ENCODE assay signal across 10 cellular contexts in the genomic region with DNA sequence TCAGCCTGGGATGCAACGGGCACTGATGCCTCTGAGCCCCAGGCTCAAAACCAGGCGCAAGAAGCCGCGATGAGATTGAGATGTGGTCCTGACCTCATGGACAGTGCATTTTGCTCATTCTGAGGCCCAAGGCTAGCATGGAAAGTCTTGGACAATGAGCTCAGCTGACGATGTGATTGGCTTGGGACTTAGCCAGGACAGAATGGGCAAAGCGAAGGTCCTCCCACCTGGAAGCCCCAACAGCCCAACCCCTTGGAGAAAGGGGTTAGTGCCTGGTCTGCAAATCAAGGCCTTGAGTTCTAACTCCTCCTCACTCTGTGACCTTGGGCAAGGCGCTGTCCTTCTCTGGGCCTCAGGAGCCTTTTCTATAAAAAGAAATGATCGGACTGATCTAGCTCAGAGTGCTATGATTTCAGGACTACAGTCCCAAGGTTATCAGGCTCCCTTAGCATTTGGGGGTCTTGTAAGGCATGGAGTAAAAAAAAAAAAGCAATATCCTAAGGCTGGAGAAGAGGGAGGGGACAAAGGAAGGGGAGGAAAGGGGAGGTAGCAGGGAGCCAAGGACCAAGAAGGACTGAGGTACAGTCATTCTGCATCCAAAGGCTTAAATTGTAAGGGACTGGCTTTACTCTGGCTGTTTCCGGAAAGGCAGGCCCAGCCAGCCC. TPM values are rescaled to one million over a fixed set of nuclear protein-coding genes. Genes with fewer than 3 reads are reported as not detected.
DNase-seq lines count a peak whose midpoint lies in the region; ATAC-seq, FAIRE-seq and TF ChIP-seq lines count a peak whose summit lies in the region.
"Had no signal": no experiment of that assay in that cellular context is flagged by ENCODE, and none has a peak within 500 bp of the region (broad histone marks: within the 10 kb centered on the region; RNA-seq: fewer than 3 reads in every experiment).

No MANE protein-coding gene starts in this region.

- intact Hi-C loops in activated T-helper 2 cell treated with anti-CD3 and anti-CD28 coated beads, Interferon-gamma antibody, Interleukin-2, Interleukin-4, amounts not matched to agents 10 μg/mL and 5 μg/mL and 100 μg/mL, durations not matched to agents 14 hours and 24 hours and 36 hours (cut with micrococcal nuclease): loop anchor here (10.0 kb wide), 1 partner anchor 221 kb away; a partner anchor contains a TSS
- intact Hi-C loops in HepG2 (cut with micrococcal nuclease; ENCODE audit: unreplicated experiment): no loop called here
- intact Hi-C loops in Caco-2 (cut with micrococcal nuclease; ENCODE audit: unreplicated experiment): no loop called here

- no peak for TF ChIP-seq RAD21 in HepG2 (CRISPR knock-in tag; IDR thresholded peaks at IDR 0.05)

- ATAC-seq in activated CD8-positive, alpha-beta memory T cell treated with anti-CD3 and anti-CD28 coated beads, Interleukin-2, amount 10 ng/mL, durations not matched to agents 7 days and 5 days: no peak
- no peak for ATAC-seq in HepG2
- ATAC-seq in thoracic aorta (ENCODE audit: insufficient number of reproducible peaks, low FRiP score, low read depth): no peak
- ATAC-seq in GM21528 (IDR thresholded peaks at IDR 0.05; ENCODE audit: low FRiP score, unreplicated experiment): no peak

- TF ChIP-seq EP300 in HepG2 (IDR thresholded peaks at IDR 0.05; ENCODE audit: low read depth in 2 of 2, low read length in 2 of 2) (no peak), HepG2 (CRISPR knock-in tag; IDR thresholded peaks at IDR 0.05; ENCODE audit: borderline replicate concordance) (no peak)

- no peak for DNase-seq in activated CD8-positive, alpha-beta memory T cell treated with anti-CD3 and anti-CD28 coated beads, Interleukin-2, amount 10 ng/mL, durations not matched to agents 7 days and 5 days
- DNase-seq in activated CD8-positive, alpha-beta memory T cell treated with anti-CD3 and anti-CD28 coated beads, Interleukin-2, amount 50 U/mL, for 4 hours: no peak
- no peak for DNase-seq in activated T-helper 2 cell treated with anti-CD3 and anti-CD28 coated beads, Interferon-gamma antibody, Interleukin-2, Interleukin-4, amounts not matched to agents 10 μg/mL and 5 μg/mL and 100 μg/mL, durations not matched to agents 14 hours and 24 hours and 36 hours (ENCODE audit: low spot score)
- DNase-seq in HepG2 (ENCODE audit: low spot score) (no peak), thoracic aorta (ENCODE audit: low spot score) (no peak), Caco-2 (no peak), GOT3 (lab: John Stamatoyannopoulos, UW) (no peak)
- DNase-seq: NCI-H1092 treated with DMSO at 0.1 percent for 48 hours had no signal

- peak overlapping the region; percentile 85 for H3K27ac Mint-ChIP-seq in activated CD8-positive, alpha-beta memory T cell treated with anti-CD3 and anti-CD28 coated beads, Interleukin-2, amount 10 ng/mL, durations not matched to agents 7 days and 5 days
- peak overlapping the region; percentile 64 for H3K27ac Mint-ChIP-seq in activated T-helper 2 cell treated with anti-CD3 and anti-CD28 coated beads, Interferon-gamma antibody, Interleukin-2, Interleukin-4, amounts not matched to agents 10 μg/mL and 5 μg/mL and 100 μg/mL, durations not matched to agents 14 hours and 24 hours and 36 hours
- H3K27ac Mint-ChIP-seq in Caco-2 (ENCODE audit: unreplicated experiment): no peak overlapping the region

- no peak overlapping the region for H3K9ac ChIP-seq in HepG2 (ENCODE audit: insufficient read depth, low read depth, low read length)

- TF ChIP-seq POLR2A in HepG2 (IDR thresholded peaks at IDR 0.05; ENCODE audit: insufficient read depth in 1 of 2, low read depth in 2 of 2, low read length in 2 of 2): no peak

- H3K79me2 ChIP-seq in HepG2 (ENCODE audit: insufficient read depth, low read length): no peaks in the 10 kb centered on the region

- peaks cover 61% of the 10 kb centered on the region for H3K36me3 Mint-ChIP-seq in activated CD8-positive, alpha-beta memory T cell treated with anti-CD3 and anti-CD28 coated beads, Interleukin-2, amount 10 ng/mL, durations not matched to agents 7 days and 5 days
- H3K36me3 Mint-ChIP-seq in activated T-helper 2 cell treated with anti-CD3 and anti-CD28 coated beads, Interferon-gamma antibody, Interleukin-2, Interleukin-4, amounts not matched to agents 10 μg/mL and 5 μg/mL and 100 μg/mL, durations not matched to agents 14 hours and 24 hours and 36 hours (ENCODE audit: low read depth): peaks cover 73% of the 10 kb centered on the region
- no peaks in the 10 kb centered on the region for H3K36me3 Mint-ChIP-seq in Caco-2 (ENCODE audit: insufficient read depth, unreplicated experiment)

- H3K4me3 ChIP-seq in HepG2 (replicated peaks in 1 of 3; ENCODE audit: insufficient read depth in 1 of 3, low read depth in 2 of 3, low read length in 3 of 3): 0 out of 6 replicates have a peak overlapping the region, but pooled peaks of 1 of the 3 experiments have one; percentile 12
- peak overlapping the region; percentile 73 for H3K4me3 ChIP-seq in thoracic aorta
- H3K4me3 ChIP-seq in Caco-2 (ENCODE audit: low read depth, low read length): no peak overlapping the region

- BruUV-seq in HepG2 (replicated peaks; lab: Mats Ljungman, UMichigan) (no TSS peak), Caco-2 (replicated peaks; lab: Mats Ljungman, UMichigan) (no TSS peak)

- in situ Hi-C loops in HepG2 (cut with HindIII; ENCODE audit: extremely low pct_ligation_motif_present, low pct_unique_long_range_greater_than_20kb): no loop called here

- H4K20me1 ChIP-seq in HepG2 (ENCODE audit: insufficient read depth, low read length): no peaks in the 10 kb centered on the region

- no peak overlapping the region for H2AFZ ChIP-seq in HepG2 (ENCODE audit: low read length)

- peak overlapping the region; percentile 24; the same call in 1 of the 2 replicates for H3K4me2 ChIP-seq in HepG2 (ENCODE audit: low read depth, low read length)

- 65% methylated on average over 6 of the region's 9 CpGs for WGBS in HepG2 (ENCODE audit: low lambda C conversion rate)

- CTCF ChIA-PET in activated CD8-positive, alpha-beta memory T cell treated with anti-CD3 and anti-CD28 coated beads, Interleukin-2, amount 10 ng/mL, durations not matched to agents 7 days and 5 days (lab: Charles Lee): interaction anchor here (0.6 to 4.7 kb wide), 6 partner anchors 33 to 297 kb away, joined by 3 to 28 read pairs (median 5); no protein-coding TSS in a partner anchor
- CTCF ChIA-PET in HepG2 (lab: Yijun Ruan, JAX; ENCODE audit: low intra/inter-chr PET ratio, low total read pairs) (no interaction called here), Caco-2 (lab: Charles Lee) (no interaction called here)

- no peak overlapping the region for H3K27ac ChIP-seq in HepG2 (ENCODE audit: extremely low read length, insufficient read depth, low read length)
- peak overlapping the region; percentile 98 to 99 for H3K27ac ChIP-seq in thoracic aorta

- peaks cover 2% of the 10 kb centered on the region in 2 experiments; a peak in 2 of 5 replicates for H3K27me3 ChIP-seq in HepG2 (ENCODE audit: control insufficient read depth in 1 of 2, insufficient read depth in 2 of 2, low read length in 2 of 2)
- no peaks in the 10 kb centered on the region for H3K27me3 ChIP-seq in thoracic aorta (replicated peaks; ENCODE audit: insufficient read depth)
- H3K27me3 ChIP-seq in Caco-2 (replicated peaks; ENCODE audit: control insufficient read depth, insufficient read depth, low read length): no peaks in the 10 kb centered on the region; the same call in none of the 2 replicates

- no peak for FAIRE-seq in HepG2 (lab: Jason Lieb, UNC)

- peaks cover 64% of the 10 kb centered on the region for H3K4me1 Mint-ChIP-seq in activated CD8-positive, alpha-beta memory T cell treated with anti-CD3 and anti-CD28 coated beads, Interleukin-2, amount 10 ng/mL, durations not matched to agents 7 days and 5 days
- H3K4me1 Mint-ChIP-seq in activated T-helper 2 cell treated with anti-CD3 and anti-CD28 coated beads, Interferon-gamma antibody, Interleukin-2, Interleukin-4, amounts not matched to agents 10 μg/mL and 5 μg/mL and 100 μg/mL, durations not matched to agents 14 hours and 24 hours and 36 hours (ENCODE audit: low read depth): peaks cover 58% of the 10 kb centered on the region
- no peaks in the 10 kb centered on the region for H3K4me1 Mint-ChIP-seq in Caco-2 (ENCODE audit: low read depth, unreplicated experiment)

- TF ChIP-seq CTCF in HepG2 (CRISPR knock-in tag; IDR thresholded peaks at IDR 0.05) (no peak), thoracic aorta (IDR thresholded peaks at IDR 0.05) (no peak), Caco-2 (IDR thresholded peaks at IDR 0.05; ENCODE audit: insufficient read depth in 1 of 2, low read depth in 1 of 2, low read length in 1 of 2, severe bottlenecking in 1 of 2, unreplicated experiment in 1 of 2) (no peak)

- H3K4me3 Mint-ChIP-seq in activated CD8-positive, alpha-beta memory T cell treated with anti-CD3 and anti-CD28 coated beads, Interleukin-2, amount 10 ng/mL, durations not matched to agents 7 days and 5 days: peak overlapping the region; percentile 85
- H3K4me3 Mint-ChIP-seq in activated T-helper 2 cell treated with anti-CD3 and anti-CD28 coated beads, Interferon-gamma antibody, Interleukin-2, Interleukin-4, amounts not matched to agents 10 μg/mL and 5 μg/mL and 100 μg/mL, durations not matched to agents 14 hours and 24 hours and 36 hours (ENCODE audit: low read depth): peak overlapping the region; percentile 91
- no peak overlapping the region for H3K4me3 Mint-ChIP-seq in Caco-2 (ENCODE audit: unreplicated experiment)

- no peaks in the 10 kb centered on the region for H3K36me3 ChIP-seq in HepG2 (replicated peaks in 1 of 2; ENCODE audit: control insufficient read depth in 1 of 2, insufficient read depth in 2 of 2, low read length in 2 of 2)
- H3K36me3 ChIP-seq in thoracic aorta: peaks cover 9% of the 10 kb centered on the region
- H3K36me3 ChIP-seq in Caco-2 (ENCODE audit: control insufficient read depth, insufficient read depth, low read length): no peaks in the 10 kb centered on the region

- H3K4me1 ChIP-seq in HepG2 (ENCODE audit: insufficient read depth, low read length) (peaks cover 39% of the 10 kb centered on the region), thoracic aorta (ENCODE audit: control insufficient read depth in 1 of 2, low read depth in 2 of 2) (peaks cover 41 to 49% of the 10 kb centered on the region in 2 donors), Caco-2 (no peaks in the 10 kb centered on the region)

- no peaks in the 10 kb centered on the region for H3K9me3 Mint-ChIP-seq in activated CD8-positive, alpha-beta memory T cell treated with anti-CD3 and anti-CD28 coated beads, Interleukin-2, amount 10 ng/mL, durations not matched to agents 7 days and 5 days (ENCODE audit: low read depth)
- H3K9me3 Mint-ChIP-seq in activated T-helper 2 cell treated with anti-CD3 and anti-CD28 coated beads, Interferon-gamma antibody, Interleukin-2, Interleukin-4, amounts not matched to agents 10 μg/mL and 5 μg/mL and 100 μg/mL, durations not matched to agents 14 hours and 24 hours and 36 hours: no peaks in the 10 kb centered on the region
- no peaks in the 10 kb centered on the region for H3K9me3 Mint-ChIP-seq in Caco-2 (ENCODE audit: unreplicated experiment)

- H3K9me3 ChIP-seq in HepG2 (ENCODE audit: low read length) (no peaks in the 10 kb centered on the region), thoracic aorta (no peaks in the 10 kb centered on the region), Caco-2 (no peaks in the 10 kb centered on the region)

- POLR2A ChIA-PET in HepG2 (lab: Yijun Ruan, JAX): no interaction called here
- POLR2A ChIA-PET in Caco-2 (lab: Charles Lee): no interaction called here

- peaks cover 8% of the 10 kb centered on the region for H3K27me3 Mint-ChIP-seq in activated CD8-positive, alpha-beta memory T cell treated with anti-CD3 and anti-CD28 coated beads, Interleukin-2, amount 10 ng/mL, durations not matched to agents 7 days and 5 days
- H3K27me3 Mint-ChIP-seq in activated T-helper 2 cell treated with anti-CD3 and anti-CD28 coated beads, Interferon-gamma antibody, Interleukin-2, Interleukin-4, amounts not matched to agents 10 μg/mL and 5 μg/mL and 100 μg/mL, durations not matched to agents 14 hours and 24 hours and 36 hours (ENCODE audit: low read depth): peaks cover 3% of the 10 kb centered on the region
- H3K27me3 Mint-ChIP-seq in Caco-2 (ENCODE audit: insufficient read depth, unreplicated experiment): peaks cover 13% of the 10 kb centered on the region

RNA-seq across cellular contexts. Expression of a gene that starts 2.7 kb away (rescaled TPM):
- 100 to 1,000 TPM; 106 to 117 TPM for total RNA-seq in activated CD8-positive, alpha-beta memory T cell treated with anti-CD3 and anti-CD28 coated beads, Interleukin-2, amount 10 ng/mL, durations not matched to agents 7 days and 5 days
- 174 and 189 TPM in 2 replicates for total RNA-seq in activated T-helper 2 cell treated with anti-CD3 and anti-CD28 coated beads, Interferon-gamma antibody, Interleukin-2, Interleukin-4, amounts not matched to agents 10 μg/mL and 5 μg/mL and 100 μg/mL, durations not matched to agents 14 hours and 24 hours and 36 hours
- total RNA-seq in HepG2 (2016; rRNA removed; fragmentation: Illumina TruSeq; extraction: Trizol) (not detected in 2 replicates), thoracic aorta (10 to 100 TPM; 76.0 to 92.3 TPM), Caco-2 (2022) (not detected in 2 replicates)
- total RNA-seq in HepG2 (2016; cell fraction: cytosol; rRNA removed; fragmentation: Illumina TruSeq; extraction: Trizol; ENCODE audit: low read depth): not detected in 2 replicates
- not detected in 2 replicates for total RNA-seq in HepG2 (2016; cell fraction: insoluble cytoplasmic fraction; rRNA removed; fragmentation: Illumina TruSeq; extraction: Trizol)
- not detected in 2 replicates for total RNA-seq in HepG2 (2016; cell fraction: membrane; rRNA removed; fragmentation: Illumina TruSeq; extraction: Trizol)
- 0.31 TPM in 1 of 2 replicates, not detected in the other for total RNA-seq in HepG2 (2016; cell fraction: nucleus; rRNA removed; fragmentation: Illumina TruSeq; extraction: Trizol)
- polyA plus RNA-seq in HepG2 (2011; rRNA removed): 2.6 and 4.2 TPM in 2 replicates
- polyA plus RNA-seq in HepG2 (2011; cell fraction: cytosol; rRNA removed): 1.4 and 3.7 TPM in 2 replicates
- 3.4 and 4.2 TPM in 2 replicates for polyA plus RNA-seq in HepG2 (2011; cell fraction: nucleus; rRNA removed)
- 1.4 and 2.2 TPM in 2 replicates for polyA plus RNA-seq in HepG2 (2012)
- not detected in 2 replicates for polyA plus RNA-seq in HepG2 (2016; cell fraction: cytosol; fragmentation: Illumina TruSeq; extraction: Trizol; ENCODE audit: low read depth)
- polyA plus RNA-seq in HepG2 (2016; cell fraction: insoluble cytoplasmic fraction; fragmentation: Illumina TruSeq; extraction: Trizol; ENCODE audit: low read depth): not detected in 2 replicates
- not detected in 2 replicates for polyA plus RNA-seq in HepG2 (2016; cell fraction: membrane; fragmentation: Illumina TruSeq; extraction: Trizol; ENCODE audit: low read depth)
- polyA plus RNA-seq in HepG2 (2016; cell fraction: nucleus; fragmentation: Illumina TruSeq; extraction: Trizol; ENCODE audit: insufficient read depth, low read depth): not detected in 2 replicates
- 1.7 and 3.0 TPM in 2 replicates for polyA minus RNA-seq in HepG2 (2011; rRNA and poly(A)+ RNA removed; ENCODE audit: low replicate concordance)
- polyA minus RNA-seq in HepG2 (2011; cell fraction: cytosol; rRNA and poly(A)+ RNA removed): 2.6 TPM in 1 of 2 replicates, not detected in the other
- polyA minus RNA-seq in HepG2 (2011; cell fraction: nucleus; rRNA and poly(A)+ RNA removed): 1.4 and 2.9 TPM in 2 replicates

RNA-seq across cellular contexts. Expression of a gene that starts 33.8 kb away (rescaled TPM):
- total RNA-seq in activated CD8-positive, alpha-beta memory T cell treated with anti-CD3 and anti-CD28 coated beads, Interleukin-2, amount 10 ng/mL, durations not matched to agents 7 days and 5 days: under 1 TPM; 0.59 to 0.79 TPM
- total RNA-seq in activated T-helper 2 cell treated with anti-CD3 and anti-CD28 coated beads, Interferon-gamma antibody, Interleukin-2, Interleukin-4, amounts not matched to agents 10 μg/mL and 5 μg/mL and 100 μg/mL, durations not matched to agents 14 hours and 24 hours and 36 hours: 0.18 TPM in 1 of 2 replicates, not detected in the other
- not detected in 2 replicates for total RNA-seq in HepG2 (2016; rRNA removed; fragmentation: Illumina TruSeq; extraction: Trizol)
- not detected in 2 replicates for total RNA-seq in HepG2 (2016; cell fraction: cytosol; rRNA removed; fragmentation: Illumina TruSeq; extraction: Trizol; ENCODE audit: low read depth)
- total RNA-seq in HepG2 (2016; cell fraction: insoluble cytoplasmic fraction; rRNA removed; fragmentation: Illumina TruSeq; extraction: Trizol): not detected in 2 replicates
- total RNA-seq in HepG2 (2016; cell fraction: membrane; rRNA removed; fragmentation: Illumina TruSeq; extraction: Trizol): not detected in 2 replicates
- not detected in 2 replicates for total RNA-seq in HepG2 (2016; cell fraction: nucleus; rRNA removed; fragmentation: Illumina TruSeq; extraction: Trizol)
- polyA plus RNA-seq in HepG2 (2011; rRNA removed): not detected in 2 replicates
- polyA plus RNA-seq in HepG2 (2011; cell fraction: cytosol; rRNA removed): 0.05 TPM in 1 of 2 replicates, not detected in the other
- polyA plus RNA-seq in HepG2 (2011; cell fraction: nucleus; rRNA removed): not detected in 2 replicates
- not detected in 2 replicates for polyA plus RNA-seq in HepG2 (2012)
- not detected in 2 replicates for polyA plus RNA-seq in HepG2 (2016; cell fraction: cytosol; fragmentation: Illumina TruSeq; extraction: Trizol; ENCODE audit: low read depth)
- not detected in 2 replicates for polyA plus RNA-seq in HepG2 (2016; cell fraction: insoluble cytoplasmic fraction; fragmentation: Illumina TruSeq; extraction: Trizol; ENCODE audit: low read depth)
- not detected in 2 replicates for polyA plus RNA-seq in HepG2 (2016; cell fraction: membrane; fragmentation: Illumina TruSeq; extraction: Trizol; ENCODE audit: low read depth)
- polyA plus RNA-seq in HepG2 (2016; cell fraction: nucleus; fragmentation: Illumina TruSeq; extraction: Trizol; ENCODE audit: insufficient read depth, low read depth): not detected in 2 replicates
- not detected in 2 replicates for polyA minus RNA-seq in HepG2 (2011; rRNA and poly(A)+ RNA removed; ENCODE audit: low replicate concordance)
- not detected in 2 replicates for polyA minus RNA-seq in HepG2 (2011; cell fraction: cytosol; rRNA and poly(A)+ RNA removed)
- polyA minus RNA-seq in HepG2 (2011; cell fraction: nucleus; rRNA and poly(A)+ RNA removed): not detected in 2 replicates
- total RNA-seq in thoracic aorta: under 1 TPM in 1 of 2 donors, not detected in 1; 0.54 TPM
- total RNA-seq in Caco-2 (2022): not detected in 2 replicates

RNA-seq across cellular contexts. Expression of a gene that starts 36.1 kb away (rescaled TPM):
- total RNA-seq in activated CD8-positive, alpha-beta memory T cell treated with anti-CD3 and anti-CD28 coated beads, Interleukin-2, amount 10 ng/mL, durations not matched to agents 7 days and 5 days: not detected
- 0.18 TPM in 1 of 2 replicates, not detected in the other for total RNA-seq in activated T-helper 2 cell treated with anti-CD3 and anti-CD28 coated beads, Interferon-gamma antibody, Interleukin-2, Interleukin-4, amounts not matched to agents 10 μg/mL and 5 μg/mL and 100 μg/mL, durations not matched to agents 14 hours and 24 hours and 36 hours
- total RNA-seq in HepG2 (2016; rRNA removed; fragmentation: Illumina TruSeq; extraction: Trizol): 0.45 and 1.3 TPM in 2 replicates
- 0.71 and 0.79 TPM in 2 replicates for total RNA-seq in HepG2 (2016; cell fraction: cytosol; rRNA removed; fragmentation: Illumina TruSeq; extraction: Trizol; ENCODE audit: low read depth)
- total RNA-seq in HepG2 (2016; cell fraction: insoluble cytoplasmic fraction; rRNA removed; fragmentation: Illumina TruSeq; extraction: Trizol): 0.42 and 0.91 TPM in 2 replicates
- total RNA-seq in HepG2 (2016; cell fraction: membrane; rRNA removed; fragmentation: Illumina TruSeq; extraction: Trizol): 1.1 and 1.2 TPM in 2 replicates
- 1.8 and 2.1 TPM in 2 replicates for total RNA-seq in HepG2 (2016; cell fraction: nucleus; rRNA removed; fragmentation: Illumina TruSeq; extraction: Trizol)
- 4.3 and 8.4 TPM in 2 replicates for polyA plus RNA-seq in HepG2 (2011; rRNA removed)
- 3.6 and 3.9 TPM in 2 replicates for polyA plus RNA-seq in HepG2 (2011; cell fraction: cytosol; rRNA removed)
- 10.4 and 14.9 TPM in 2 replicates for polyA plus RNA-seq in HepG2 (2011; cell fraction: nucleus; rRNA removed)
- polyA plus RNA-seq in HepG2 (2012): 14.7 and 15.9 TPM in 2 replicates
- 1.8 and 2.1 TPM in 2 replicates for polyA plus RNA-seq in HepG2 (2016; cell fraction: cytosol; fragmentation: Illumina TruSeq; extraction: Trizol; ENCODE audit: low read depth)
- 1.9 and 2.5 TPM in 2 replicates for polyA plus RNA-seq in HepG2 (2016; cell fraction: insoluble cytoplasmic fraction; fragmentation: Illumina TruSeq; extraction: Trizol; ENCODE audit: low read depth)
- polyA plus RNA-seq in HepG2 (2016; cell fraction: membrane; fragmentation: Illumina TruSeq; extraction: Trizol; ENCODE audit: low read depth): 2.8 and 3.5 TPM in 2 replicates
- polyA plus RNA-seq in HepG2 (2016; cell fraction: nucleus; fragmentation: Illumina TruSeq; extraction: Trizol; ENCODE audit: insufficient read depth, low read depth): 5.0 and 7.0 TPM in 2 replicates
- 0.72 and 4.8 TPM in 2 replicates for polyA minus RNA-seq in HepG2 (2011; rRNA and poly(A)+ RNA removed; ENCODE audit: low replicate concordance)
- polyA minus RNA-seq in HepG2 (2011; cell fraction: cytosol; rRNA and poly(A)+ RNA removed): 4.1 and 11.0 TPM in 2 replicates
- 2.3 and 3.7 TPM in 2 replicates for polyA minus RNA-seq in HepG2 (2011; cell fraction: nucleus; rRNA and poly(A)+ RNA removed)
- total RNA-seq in thoracic aorta: under 1 TPM in 1 of 2 donors, not detected in 1; 0.35 TPM
- total RNA-seq in Caco-2 (2022): 5.5 and 5.6 TPM in 2 replicates

RNA-seq across cellular contexts. Expression of a gene that starts 43.3 kb away (rescaled TPM):
- not detected for total RNA-seq in activated CD8-positive, alpha-beta memory T cell treated with anti-CD3 and anti-CD28 coated beads, Interleukin-2, amount 10 ng/mL, durations not matched to agents 7 days and 5 days
- total RNA-seq in activated T-helper 2 cell treated with anti-CD3 and anti-CD28 coated beads, Interferon-gamma antibody, Interleukin-2, Interleukin-4, amounts not matched to agents 10 μg/mL and 5 μg/mL and 100 μg/mL, durations not matched to agents 14 hours and 24 hours and 36 hours: not detected in 2 replicates
- not detected in 2 replicates for total RNA-seq in HepG2 (2016; rRNA removed; fragmentation: Illumina TruSeq; extraction: Trizol)
- total RNA-seq in HepG2 (2016; cell fraction: cytosol; rRNA removed; fragmentation: Illumina TruSeq; extraction: Trizol; ENCODE audit: low read depth): not detected in 2 replicates
- not detected in 2 replicates for total RNA-seq in HepG2 (2016; cell fraction: insoluble cytoplasmic fraction; rRNA removed; fragmentation: Illumina TruSeq; extraction: Trizol)
- total RNA-seq in HepG2 (2016; cell fraction: membrane; rRNA removed; fragmentation: Illumina TruSeq; extraction: Trizol): not detected in 2 replicates
- total RNA-seq in HepG2 (2016; cell fraction: nucleus; rRNA removed; fragmentation: Illumina TruSeq; extraction: Trizol): not detected in 2 replicates
- not detected in 2 replicates for polyA plus RNA-seq in HepG2 (2011; rRNA removed)
- polyA plus RNA-seq in HepG2 (2011; cell fraction: cytosol; rRNA removed): not detected in 2 replicates
- not detected in 2 replicates for polyA plus RNA-seq in HepG2 (2011; cell fraction: nucleus; rRNA removed)
- not detected in 2 replicates for polyA plus RNA-seq in HepG2 (2012)
- not detected in 2 replicates for polyA plus RNA-seq in HepG2 (2016; cell fraction: cytosol; fragmentation: Illumina TruSeq; extraction: Trizol; ENCODE audit: low read depth)
- not detected in 2 replicates for polyA plus RNA-seq in HepG2 (2016; cell fraction: insoluble cytoplasmic fraction; fragmentation: Illumina TruSeq; extraction: Trizol; ENCODE audit: low read depth)
- polyA plus RNA-seq in HepG2 (2016; cell fraction: membrane; fragmentation: Illumina TruSeq; extraction: Trizol; ENCODE audit: low read depth): not detected in 2 replicates
- not detected in 2 replicates for polyA plus RNA-seq in HepG2 (2016; cell fraction: nucleus; fragmentation: Illumina TruSeq; extraction: Trizol; ENCODE audit: insufficient read depth, low read depth)
- polyA minus RNA-seq in HepG2 (2011; rRNA and poly(A)+ RNA removed; ENCODE audit: low replicate concordance): not detected in 2 replicates
- polyA minus RNA-seq in HepG2 (2011; cell fraction: cytosol; rRNA and poly(A)+ RNA removed): not detected in 2 replicates
- polyA minus RNA-seq in HepG2 (2011; cell fraction: nucleus; rRNA and poly(A)+ RNA removed): not detected in 2 replicates
- total RNA-seq in thoracic aorta: not detected
- total RNA-seq in Caco-2 (2022): not detected in 2 replicates
- total RNA-seq: aorta had no signal
- polyA plus RNA-seq: aorta had no signal

Comparison
In these comparisons a context has a peak if more than half of its experiments do, and no peak if none do; other contexts are left out.
1. RNA of a gene that starts 2.7 kb away (total RNA-seq): 174 to 189 TPM in activated T-helper 2 cell treated with anti-CD3 and anti-CD28 coated beads, Interferon-gamma antibody, Interleukin-2, Interleukin-4, amounts not matched to agents 10 μg/mL and 5 μg/mL and 100 μg/mL, durations not matched to agents 14 hours and 24 hours and 36 hours, 106 to 117 TPM in activated CD8-positive, alpha-beta memory T cell treated with anti-CD3 and anti-CD28 coated beads, Interleukin-2, amount 10 ng/mL, durations not matched to agents 7 days and 5 days and 76.0 to 92.3 TPM in thoracic aorta; 0.31 TPM in HepG2 and not detected in Caco-2; every median in the first group is over 10 times any median in the second.